ENCODE assay signal across 17 cellular contexts in genomic region chr5:72151169-72151568, GRCh38. TPM values are rescaled to one million over a fixed set of nuclear protein-coding genes. Genes with fewer than 3 reads are reported as not detected.
DNase-seq lines count a peak whose midpoint lies in the region; ATAC-seq and TF ChIP-seq lines count a peak whose summit lies in the region.
"Had no signal": no experiment of that assay in that cellular context is flagged by ENCODE, and none has a peak within 500 bp of the region (broad histone marks: within the 10 kb centered on the region; RNA-seq: fewer than 3 reads in every experiment).

No MANE protein-coding gene starts in this region.

- no peaks in the 10 kb centered on the region for H3K79me2 ChIP-seq in Karpas-422 (ENCODE audit: low read length)

- no peaks in the 10 kb centered on the region for H3K9me2 ChIP-seq in Karpas-422 (replicated peaks; ENCODE audit: insufficient read depth, low read length)

- peak overlapping the region; percentile 14 for H3K4me3 Mint-ChIP-seq in HFFc6
- H3K4me3 Mint-ChIP-seq: activated CD4-positive, alpha-beta memory T cell treated with anti-CD3 and anti-CD28 coated beads, Interleukin-2, amount 10 ng/mL, durations not matched to agents 7 days and 5 days; CD4-positive, alpha-beta memory T cell; mesothelial cell of epicardium; stimulated activated naive CD8-positive, alpha-beta T cell treated with anti-CD3 and anti-CD28 coated beads, Interleukin-15, amount 100 ng/mL, for 72 hours had no signal

- no peak overlapping the region for H2AFZ ChIP-seq in Karpas-422 (ENCODE audit: low read length)

- H3K9ac ChIP-seq in stomach smooth muscle (ENCODE audit: low read length in 2 of 2) = no peak overlapping the region
- H3K9ac ChIP-seq in Karpas-422 (ENCODE audit: low read length) = no peak overlapping the region

- H3K4me1 Mint-ChIP-seq in HFFc6 (ENCODE audit: low read depth) = peaks cover 76% of the 10 kb centered on the region
- H3K4me1 Mint-ChIP-seq: activated CD4-positive, alpha-beta memory T cell treated with anti-CD3 and anti-CD28 coated beads, Interleukin-2, amount 10 ng/mL, durations not matched to agents 7 days and 5 days; CD4-positive, alpha-beta memory T cell; stimulated activated naive CD8-positive, alpha-beta T cell treated with anti-CD3 and anti-CD28 coated beads, Interleukin-15, amount 100 ng/mL, for 72 hours had no signal

- H3K36me3 Mint-ChIP-seq in HFFc6 (ENCODE audit: low read depth) = peaks cover 58% of the 10 kb centered on the region
- H3K36me3 Mint-ChIP-seq in activated naive CD4-positive, alpha-beta T cell treated with anti-CD3 and anti-CD28 coated beads, Interleukin-2, amount 50 U/mL, for 72 hours = no peaks in the 10 kb centered on the region
- H3K36me3 Mint-ChIP-seq: CD4-positive, alpha-beta memory T cell had no signal

- DNase-seq in HFFc6 (no peak), adrenal gland (peak in 1 of 7 donors; percentile 24), Karpas-422 (no peak), retina (no peak)
- DNase-seq in activated naive CD4-positive, alpha-beta T cell treated with anti-CD3 and anti-CD28 coated beads, Interleukin-2, amount 50 U/mL, for 72 hours (ENCODE audit: low spot score in 2 of 2) = no peak
- DNase-seq: activated CD4-positive, alpha-beta memory T cell treated with anti-CD3 and anti-CD28 coated beads, Interleukin-2, amount 10 ng/mL, durations not matched to agents 7 days and 5 days; caudate nucleus; CD4-positive, alpha-beta memory T cell; GDM1; NCI-H446; stimulated activated naive CD8-positive, alpha-beta T cell treated with anti-CD3 and anti-CD28 coated beads, Interleukin-15, amount 100 ng/mL, for 72 hours; T-helper 9 cell had no signal

- ATAC-seq in gastroesophageal sphincter = peak; percentile 56
- no peak for ATAC-seq in GM19452 (IDR thresholded peaks at IDR 0.05; ENCODE audit: unreplicated experiment)
- ATAC-seq in activated naive CD4-positive, alpha-beta T cell treated with anti-CD3 and anti-CD28 coated beads, Interleukin-2, amount 50 U/mL, for 72 hours = no peak
- ATAC-seq: Panc1; stimulated activated naive CD8-positive, alpha-beta T cell treated with anti-CD3 and anti-CD28 coated beads, Interleukin-15, amount 100 ng/mL, for 72 hours had no signal

- TF ChIP-seq POLR2A in adrenal gland (IDR thresholded peaks at IDR 0.05) = no peak
- TF ChIP-seq POLR2A in gastroesophageal sphincter (IDR thresholded peaks at IDR 0.05) = no peak

- H3K36me3 ChIP-seq in adrenal gland (replicated peaks in 1 of 2) = no peaks in the 10 kb centered on the region
- H3K36me3 ChIP-seq in gastroesophageal sphincter = no peaks in the 10 kb centered on the region
- peaks cover 2 to 3% of the 10 kb centered on the region in 2 donors for H3K36me3 ChIP-seq in stomach smooth muscle (ENCODE audit: control insufficient read depth in 2 of 2, insufficient read depth in 2 of 2, low read length in 2 of 2)
- H3K36me3 ChIP-seq in Karpas-422 (ENCODE audit: insufficient read depth, low read length) = no peaks in the 10 kb centered on the region

- no peaks in the 10 kb centered on the region for H3K27me3 ChIP-seq in adrenal gland
- H3K27me3 ChIP-seq in gastroesophageal sphincter = no peaks in the 10 kb centered on the region
- no peaks in the 10 kb centered on the region for H3K27me3 ChIP-seq in stomach smooth muscle (ENCODE audit: control insufficient read depth in 1 of 2, insufficient read depth in 2 of 2, low read length in 2 of 2)
- no peaks in the 10 kb centered on the region for H3K27me3 ChIP-seq in Karpas-422 (ENCODE audit: low read length)

- H3K4me1 ChIP-seq in adrenal gland (replicated peaks in 1 of 2) (peaks cover 9 to 29% of the 10 kb centered on the region in 2 donors), gastroesophageal sphincter (peaks cover 31 to 98% (median 33%) of the 10 kb centered on the region in 3 donors), stomach smooth muscle (ENCODE audit: control insufficient read depth, insufficient read depth, low read length) (peaks cover 45% of the 10 kb centered on the region), Karpas-422 (ENCODE audit: low read length) (no peaks in the 10 kb centered on the region; the same call in 1 of the 2 replicates)

- no peak overlapping the region for H3K4me2 ChIP-seq in Karpas-422 (ENCODE audit: low read depth, low read length, poor library complexity, severe bottlenecking)

- TF ChIP-seq CTCF in HFFc6 (IDR thresholded peaks at IDR 0.05) = no peak
- TF ChIP-seq CTCF in adrenal gland (IDR thresholded peaks at IDR 0.05) = no peak
- TF ChIP-seq CTCF in gastroesophageal sphincter (IDR thresholded peaks at IDR 0.05) = no peak

- H3K9me3 ChIP-seq in adrenal gland (replicated peaks in 1 of 3) (no peaks in the 10 kb centered on the region), gastroesophageal sphincter (no peaks in the 10 kb centered on the region), stomach smooth muscle (ENCODE audit: control insufficient read depth in 2 of 2, low read length in 2 of 2) (peaks cover 0 to 3% of the 10 kb centered on the region in 2 donors), Karpas-422 (ENCODE audit: low read length) (no peaks in the 10 kb centered on the region)

- H3K9me3 Mint-ChIP-seq in HFFc6 = no peaks in the 10 kb centered on the region
- no peaks in the 10 kb centered on the region for H3K9me3 Mint-ChIP-seq in activated naive CD4-positive, alpha-beta T cell treated with anti-CD3 and anti-CD28 coated beads, Interleukin-2, amount 50 U/mL, for 72 hours
- H3K9me3 Mint-ChIP-seq: activated CD4-positive, alpha-beta memory T cell treated with anti-CD3 and anti-CD28 coated beads, Interleukin-2, amount 10 ng/mL, durations not matched to agents 7 days and 5 days; CD4-positive, alpha-beta memory T cell; mesothelial cell of epicardium; stimulated activated naive CD8-positive, alpha-beta T cell treated with anti-CD3 and anti-CD28 coated beads, Interleukin-15, amount 100 ng/mL, for 72 hours had no signal

- no peaks in the 10 kb centered on the region for H4K20me1 ChIP-seq in Karpas-422 (ENCODE audit: insufficient read depth, low read depth, low read length)

- H3K27me3 Mint-ChIP-seq in HFFc6 (ENCODE audit: insufficient read depth) = no peaks in the 10 kb centered on the region; the same call in 1 of the 2 replicates

- no peak for TF ChIP-seq EP300 in gastroesophageal sphincter (IDR thresholded peaks at IDR 0.05)

- H3K27ac ChIP-seq in adrenal gland (peak overlapping the region in 3 of 5 donors; percentile 8 to 49 (median 37)), gastroesophageal sphincter (peak overlapping the region; percentile 75 to 89 (median 82)), stomach smooth muscle (ENCODE audit: low read length) (peak overlapping the region; percentile 60), Karpas-422 (ENCODE audit: low read length) (no peak overlapping the region)

- intact Hi-C loops in adrenal gland (cut with DNase I) = no loop called here

- no peak overlapping the region for H3K4me3 ChIP-seq in adrenal gland
- H3K4me3 ChIP-seq in gastroesophageal sphincter = no peak overlapping the region
- H3K4me3 ChIP-seq in stomach smooth muscle (ENCODE audit: low read length in 2 of 2) = no peak overlapping the region
- H3K4me3 ChIP-seq in Karpas-422 (ENCODE audit: low read length) = no peak overlapping the region

- peak overlapping the region; percentile 90 for H3K27ac Mint-ChIP-seq in HFFc6
- no peak overlapping the region for H3K27ac Mint-ChIP-seq in activated naive CD4-positive, alpha-beta T cell treated with anti-CD3 and anti-CD28 coated beads, Interleukin-2, amount 50 U/mL, for 72 hours
- H3K27ac Mint-ChIP-seq: activated CD4-positive, alpha-beta memory T cell treated with anti-CD3 and anti-CD28 coated beads, Interleukin-2, amount 10 ng/mL, durations not matched to agents 7 days and 5 days; CD4-positive, alpha-beta memory T cell; stimulated activated naive CD8-positive, alpha-beta T cell treated with anti-CD3 and anti-CD28 coated beads, Interleukin-15, amount 100 ng/mL, for 72 hours had no signal

RNA-seq across cellular contexts. Expression of gene MAP1B, which starts 43.9 kb away (rescaled TPM):
- 100 to 1,000 TPM; 164 to 272 (median 235) TPM for total RNA-seq in HFFc6 (2021; fragmentation: NEBNext Ultra II Directional; extraction: Animal tissue kit (Norgen Biotek cat#: 25700))
- total RNA-seq in adrenal gland (100 to 1,000 TPM in 3 of 8 donors, 10 to 100 TPM in 5; 51.2 to 258 (median 97.3) TPM), gastroesophageal sphincter (1,000 to 10,000 TPM in 1 of 4 donors, 100 to 1,000 TPM in 3; 601 to 1,344 (median 738) TPM)
- polyA plus RNA-seq in adrenal gland = 10 to 100 TPM; 11.5 to 29.4 (median 29.3) TPM
- not detected in 2 replicates for total RNA-seq in Karpas-422 (2014; rRNA removed; shearing (Covaris generic); ENCODE audit: low replicate concordance)
- total RNA-seq in activated naive CD4-positive, alpha-beta T cell treated with anti-CD3 and anti-CD28 coated beads, Interleukin-2, amount 50 U/mL, for 72 hours = under 1 TPM; 0.10 to 0.18 TPM
- total RNA-seq: CD4-positive, alpha-beta memory T cell had no signal

Comparison
In these comparisons a context has a peak if more than half of its experiments do, and no peak if none do; other contexts are left out.
1. RNA of gene MAP1B, which starts 43.9 kb away (total RNA-seq): 601 to 1,344 TPM in gastroesophageal sphincter, 164 to 272 TPM in HFFc6 and 51.2 to 258 TPM in adrenal gland; 0.10 to 0.18 TPM in activated naive CD4-positive, alpha-beta T cell treated with anti-CD3 and anti-CD28 coated beads, Interleukin-2, amount 50 U/mL, for 72 hours and not detected in Karpas-422; every median in the first group is over 10 times any median in the second.